Comparison of ENCODE assay signal across 8 cellular contexts in the genomic region with DNA sequence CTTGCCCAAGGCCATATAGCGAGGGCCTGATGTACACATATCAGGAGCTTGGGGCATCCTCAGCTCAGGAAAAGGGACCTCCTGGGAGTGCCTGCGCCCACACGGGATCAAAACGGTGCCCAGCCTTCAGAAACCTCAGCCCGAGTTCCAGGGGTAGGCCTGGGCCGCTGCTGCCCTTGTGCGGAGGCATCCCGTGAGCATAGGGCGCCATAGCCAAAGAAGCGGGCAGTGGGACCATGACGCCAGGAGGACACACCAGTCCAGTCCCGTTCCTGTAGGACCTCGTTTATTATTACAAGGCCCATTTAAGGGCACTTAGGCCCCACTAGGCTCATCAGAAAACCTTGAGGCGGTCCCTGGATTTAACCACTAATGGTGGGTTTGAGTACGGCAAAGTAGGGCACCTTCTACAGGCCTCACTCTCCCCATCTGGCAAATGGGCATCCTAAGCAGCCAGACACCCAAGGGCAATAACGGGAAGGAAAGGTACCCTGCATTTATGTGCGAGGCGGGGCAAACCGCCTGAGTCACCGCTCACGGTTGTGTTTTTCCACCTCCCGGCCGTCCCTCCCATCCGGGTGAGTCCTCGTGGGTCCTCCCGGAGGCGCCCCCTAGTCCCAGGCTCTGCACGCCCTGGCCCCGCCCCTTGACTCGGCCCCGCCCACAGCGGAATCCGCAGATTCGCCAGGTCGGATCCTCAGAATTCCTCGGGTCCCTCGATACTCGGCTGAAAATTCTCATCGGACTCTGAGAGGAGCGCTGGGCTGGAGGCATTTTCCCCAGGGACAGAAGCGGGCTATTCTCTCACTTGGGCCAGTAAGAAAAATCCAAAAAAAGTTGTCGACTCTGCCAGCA. TPM values are rescaled to one million over a fixed set of nuclear protein-coding genes. Genes with fewer than 3 reads are reported as not detected.
A peak's percentile ranks its signal among the peaks of the same experiment; 100 is the strongest.
DNase-seq lines count a peak whose midpoint lies in the region; ATAC-seq and TF ChIP-seq lines count a peak whose summit lies in the region.

No MANE protein-coding gene starts in this region.

- peak; percentile 73 to 92 (median 81) for DNase-seq in CD4-positive, CD25-positive, alpha-beta regulatory T cell
- DNase-seq in HuH-7 (ENCODE audit: low spot score) = peak; percentile 86
- peak; percentile 92 for DNase-seq in RPMI8226
- DNase-seq in activated T-helper 9 cell treated with anti-CD3 and anti-CD28 coated beads, Interleukin-2, amount 50 U/mL, for 16 hours (ENCODE audit: low read depth) = peak; percentile 85
- DNase-seq in fibroblast of the aortic adventitia (ENCODE audit: low read depth) = peak; percentile 84
- peak; percentile 81 for DNase-seq in stomach

- no peaks in the 10 kb centered on the region for H3K9me3 Mint-ChIP-seq in CD4-positive, CD25-positive, alpha-beta regulatory T cell

- TF ChIP-seq POLR2A in stomach (IDR thresholded peaks at IDR 0.05) = no peak

- TF ChIP-seq EP300 in neural cell (conservative IDR thresholded peaks at IDR 0.05; ENCODE audit: poor library complexity, severe bottlenecking) (no peak), stomach (IDR thresholded peaks at IDR 0.05) (no peak)

- no peaks in the 10 kb centered on the region for H4K20me1 ChIP-seq in neural cell (ENCODE audit: insufficient read depth)

- peak overlapping the region; percentile 78 for H3K4me2 ChIP-seq in neural cell (ENCODE audit: low read length)

- peak overlapping the region; percentile 93 for H3K27ac ChIP-seq in CD4-positive, CD25-positive, alpha-beta regulatory T cell (ENCODE audit: insufficient read depth, low read length, poor library complexity, severe bottlenecking)
- H3K27ac ChIP-seq in neural cell (ENCODE audit: low read length) (peak overlapping the region; percentile 97), stomach (peak overlapping the region; percentile 97 to 98 (median 97))

- TF ChIP-seq RAD21 in neural cell (conservative IDR thresholded peaks at IDR 0.05) = no peak

- H3K79me2 ChIP-seq in neural cell (replicated peaks; ENCODE audit: insufficient read depth, low read length) = peaks cover 8% of the 10 kb centered on the region

- H3K4me3 Mint-ChIP-seq in CD4-positive, CD25-positive, alpha-beta regulatory T cell = peak overlapping the region; percentile 97 to 99 (median 98)

- TF ChIP-seq CTCF in fibroblast of the aortic adventitia (IDR thresholded peaks at IDR 0.05; ENCODE audit: insufficient read depth, low read length) (peak; percentile 32), neural cell (IDR thresholded peaks at IDR 0.05; ENCODE audit: poor library complexity, severe bottlenecking) (peak; percentile 47), stomach (IDR thresholded peaks at IDR 0.05) (peak in 1 of 7 experiments; percentile 11)

- H3K9me2 ChIP-seq in neural cell (ENCODE audit: insufficient read depth, low read length) = no peaks in the 10 kb centered on the region

- peak overlapping the region; percentile 98 to 99 (median 98) for H3K27ac Mint-ChIP-seq in CD4-positive, CD25-positive, alpha-beta regulatory T cell

- H2AFZ ChIP-seq in neural cell (ENCODE audit: low read depth, low read length) = peak overlapping the region; percentile 96

- H3K9me3 ChIP-seq in CD4-positive, CD25-positive, alpha-beta regulatory T cell (ENCODE audit: control insufficient read depth in 2 of 2, low read length in 2 of 2) = no peaks in the 10 kb centered on the region
- H3K9me3 ChIP-seq in neural cell (ENCODE audit: low read length) = no peaks in the 10 kb centered on the region
- H3K9me3 ChIP-seq in stomach = no peaks in the 10 kb centered on the region

- H3K4me3 ChIP-seq in CD4-positive, CD25-positive, alpha-beta regulatory T cell (ENCODE audit: low read depth, low read length) = peak overlapping the region; percentile 88
- H3K4me3 ChIP-seq in fibroblast of the aortic adventitia (ENCODE audit: low read depth, low read length) (peak overlapping the region; percentile 87), neural cell (ENCODE audit: low read length) (peak overlapping the region; percentile 91), stomach (peak overlapping the region; percentile 88 to 93 (median 90))

- peaks cover 23% of the 10 kb centered on the region for H3K4me1 ChIP-seq in CD4-positive, CD25-positive, alpha-beta regulatory T cell (ENCODE audit: control insufficient read depth, insufficient read depth, low read length, poor library complexity, severe bottlenecking)
- peaks cover 21 to 59% (median 48%) of the 10 kb centered on the region in 4 donors for H3K4me1 ChIP-seq in stomach

- peaks cover 26% of the 10 kb centered on the region for H3K36me3 ChIP-seq in CD4-positive, CD25-positive, alpha-beta regulatory T cell (ENCODE audit: control insufficient read depth, insufficient read depth, low read length)
- H3K36me3 ChIP-seq in neural cell (ENCODE audit: insufficient read depth, low read length) (no peaks in the 10 kb centered on the region), stomach (peaks cover 18 to 31% (median 29%) of the 10 kb centered on the region in 4 donors)

- intact Hi-C loops in stomach (cut with DNase I; ENCODE audit: low total_unique reads) = no loop called here

- H3K27me3 ChIP-seq in CD4-positive, CD25-positive, alpha-beta regulatory T cell (ENCODE audit: control insufficient read depth, insufficient read depth, low read length) = no peaks in the 10 kb centered on the region
- H3K27me3 ChIP-seq in neural cell (ENCODE audit: insufficient read depth, low read depth, low read length) = no peaks in the 10 kb centered on the region
- H3K27me3 ChIP-seq in stomach = no peaks in the 10 kb centered on the region

- H3K27me3 Mint-ChIP-seq in CD4-positive, CD25-positive, alpha-beta regulatory T cell = peaks cover 12% of the 10 kb centered on the region

- WGBS in stomach, 5 donors = 23 to 26% (median 26%) methylated on average over 39 to 42 of the region's 42 CpGs

- ATAC-seq in CD4-positive, CD25-positive, alpha-beta regulatory T cell (ENCODE audit: low read depth in 2 of 2) = peak; percentile 61 to 63
- peak; percentile 43 for ATAC-seq in GM19463 (IDR thresholded peaks at IDR 0.05; ENCODE audit: unreplicated experiment)

- H3K36me3 Mint-ChIP-seq in CD4-positive, CD25-positive, alpha-beta regulatory T cell = peaks cover 17% of the 10 kb centered on the region

- H3K9ac ChIP-seq in neural cell (ENCODE audit: low read length) = peak overlapping the region; percentile 97

- peaks cover 15 to 43% (median 24%) of the 10 kb centered on the region in 4 donors for H3K4me1 Mint-ChIP-seq in CD4-positive, CD25-positive, alpha-beta regulatory T cell

- peaks cover 5% of the 10 kb centered on the region for H3F3A ChIP-seq in neural cell (ENCODE audit: insufficient read depth, low read length, poor library complexity, severe bottlenecking)

RNA-seq across cellular contexts. Expression of gene SETD1A, which starts 0.7 kb away (rescaled TPM):
- total RNA-seq in CD4-positive, CD25-positive, alpha-beta regulatory T cell = 35.2 TPM
- 1 to 10 TPM in 1 of 4 donors, under 1 TPM in 3; 0.33 to 1.4 (median 0.63) TPM for polyA plus RNA-seq in CD4-positive, CD25-positive, alpha-beta regulatory T cell
- total RNA-seq in fibroblast of the aortic adventitia (ENCODE audit: low replicate concordance) = 1.6 and 5.3 TPM in 2 replicates
- 1.4 and 3.3 TPM in 2 replicates for polyA plus RNA-seq in neural cell
- polyA minus RNA-seq in neural cell = 3.9 and 13.7 TPM in 2 replicates
- total RNA-seq in stomach = 10 to 100 TPM in 3 of 5 donors, 1 to 10 TPM in 2; 4.4 to 22.2 (median 19.2) TPM
- polyA plus RNA-seq in stomach = 1 to 10 TPM; 5.2 to 7.5 (median 5.9) TPM

RNA-seq across cellular contexts. Expression of gene ORAI3, which starts 8.0 kb away (rescaled TPM):
- 7.7 TPM for total RNA-seq in CD4-positive, CD25-positive, alpha-beta regulatory T cell
- polyA plus RNA-seq in CD4-positive, CD25-positive, alpha-beta regulatory T cell = 10 to 100 TPM; 30.7 to 34.7 (median 31.7) TPM
- total RNA-seq in fibroblast of the aortic adventitia (ENCODE audit: low replicate concordance) = 33.0 and 35.6 TPM in 2 replicates
- 5.7 and 7.3 TPM in 2 replicates for polyA plus RNA-seq in neural cell
- polyA minus RNA-seq in neural cell = 5.8 and 6.5 TPM in 2 replicates
- total RNA-seq in stomach = 10 to 100 TPM in 2 of 5 donors, 1 to 10 TPM in 2, not detected in 1; 6.7 to 14.0 (median 11.2) TPM
- 10 to 100 TPM in 2 of 3 donors, 1 to 10 TPM in 1; 7.8 to 26.0 (median 10.5) TPM for polyA plus RNA-seq in stomach

RNA-seq across cellular contexts. Expression of gene HSD3B7, which starts 28.2 kb away (rescaled TPM):
- not detected for total RNA-seq in CD4-positive, CD25-positive, alpha-beta regulatory T cell
- polyA plus RNA-seq in CD4-positive, CD25-positive, alpha-beta regulatory T cell = under 1 TPM in 2 of 4 donors, not detected in 2; 0.07 to 0.31 TPM
- total RNA-seq in fibroblast of the aortic adventitia (ENCODE audit: low replicate concordance) (15.5 and 60.9 TPM in 2 replicates), stomach (10 to 100 TPM in 3 of 5 donors, 1 to 10 TPM in 2; 2.9 to 52.7 (median 13.4) TPM)
- polyA plus RNA-seq in neural cell (1.5 and 3.4 TPM in 2 replicates), stomach (10 to 100 TPM in 1 of 3 donors, 1 to 10 TPM in 2; 4.3 to 19.5 (median 7.3) TPM)
- polyA minus RNA-seq in neural cell = 0.46 and 0.49 TPM in 2 replicates

RNA-seq across cellular contexts. Expression of gene FBXL19, which starts 33.5 kb away (rescaled TPM):
- total RNA-seq in CD4-positive, CD25-positive, alpha-beta regulatory T cell = 13.0 TPM
- under 1 TPM in 3 of 4 donors, not detected in 1; 0.14 to 0.21 (median 0.17) TPM for polyA plus RNA-seq in CD4-positive, CD25-positive, alpha-beta regulatory T cell
- total RNA-seq in fibroblast of the aortic adventitia (ENCODE audit: low replicate concordance) (9.8 and 16.6 TPM in 2 replicates), stomach (100 to 1,000 TPM in 1 of 5 donors, 10 to 100 TPM in 1, 1 to 10 TPM in 3; 6.7 to 252 (median 9.7) TPM)
- polyA plus RNA-seq in neural cell (99.6 and 124 TPM in 2 replicates), stomach (10 to 100 TPM in 1 of 3 donors, 1 to 10 TPM in 2; 5.8 to 12.7 (median 8.2) TPM)
- polyA minus RNA-seq in neural cell = 122 and 157 TPM in 2 replicates

RNA-seq across cellular contexts. Expression of gene STX1B, which starts 53.6 kb away (rescaled TPM):
- total RNA-seq in CD4-positive, CD25-positive, alpha-beta regulatory T cell = 0.74 TPM
- polyA plus RNA-seq in CD4-positive, CD25-positive, alpha-beta regulatory T cell = not detected
- total RNA-seq in fibroblast of the aortic adventitia (ENCODE audit: low replicate concordance) (2.1 and 2.3 TPM in 2 replicates), stomach (under 1 TPM in 1 of 5 donors, not detected in 4; 0.55 TPM)
- polyA plus RNA-seq in neural cell (4.5 and 9.2 TPM in 2 replicates), stomach (under 1 TPM; 0.15 to 1.00 (median 0.78) TPM)
- polyA minus RNA-seq in neural cell = 29.2 and 33.0 TPM in 2 replicates

Comparison
In these comparisons a context has a peak if more than half of its experiments do, and no peak if none do; other contexts are left out.
1. Peak in every context shown above with its lines: DNase-seq, ATAC-seq, H3K4me3 ChIP-seq and H3K27ac ChIP-seq.